In genomic region chr5:156396063-156396829, GRCh38 we compare ENCODE assay signal across 17 cellular contexts.
A peak's percentile ranks its signal among the peaks of the same experiment; 100 is the strongest.
DNase-seq lines count a peak whose midpoint lies in the region; ATAC-seq, FAIRE-seq and TF ChIP-seq lines count a peak whose summit lies in the region.
"Had no signal": no experiment of that assay in that cellular context is flagged by ENCODE, and none has a peak within 500 bp of the region (broad histone marks: within the 10 kb centered on the region; RNA-seq: fewer than 3 reads in every experiment).

No MANE protein-coding gene starts in this region.

- H3K4me1 Mint-ChIP-seq in HFFc6 (ENCODE audit: low read depth), result peaks cover 15% of the 10 kb centered on the region
- H3K4me1 Mint-ChIP-seq: activated B cell treated with CpG ODN at 0.5 μM for 24 hours; stimulated activated naive CD8-positive, alpha-beta T cell treated with anti-CD3 and anti-CD28 coated beads, Interleukin-15, amount 100 ng/mL, for 72 hours had no signal

- H3K36me3 ChIP-seq in esophagus muscularis mucosa (no peaks in the 10 kb centered on the region), HepG2 (replicated peaks in 1 of 2; ENCODE audit: control insufficient read depth in 1 of 2, insufficient read depth in 2 of 2, low read length in 2 of 2) (no peaks in the 10 kb centered on the region), smooth muscle cell (ENCODE audit: low read depth) (no peaks in the 10 kb centered on the region)

- no peak overlapping the region for H3K27ac Mint-ChIP-seq in HFFc6
- H3K27ac Mint-ChIP-seq: activated B cell treated with CpG ODN at 0.5 μM for 24 hours; stimulated activated naive CD8-positive, alpha-beta T cell treated with anti-CD3 and anti-CD28 coated beads, Interleukin-15, amount 100 ng/mL, for 72 hours had no signal

- H3K4me3 Mint-ChIP-seq in HFFc6, result no peak overlapping the region
- H3K4me3 Mint-ChIP-seq: activated B cell treated with CpG ODN at 0.5 μM for 24 hours; stimulated activated naive CD8-positive, alpha-beta T cell treated with anti-CD3 and anti-CD28 coated beads, Interleukin-15, amount 100 ng/mL, for 72 hours had no signal

- ATAC-seq in HepG2, result no peak
- ATAC-seq: stimulated activated naive CD8-positive, alpha-beta T cell treated with anti-CD3 and anti-CD28 coated beads, Interleukin-15, amount 100 ng/mL, for 72 hours had no signal

- H3K9me3 ChIP-seq in esophagus muscularis mucosa (no peaks in the 10 kb centered on the region), HepG2 (ENCODE audit: low read length) (no peaks in the 10 kb centered on the region), smooth muscle cell (replicated peaks; ENCODE audit: low read depth) (no peaks in the 10 kb centered on the region)

- in situ Hi-C loops in HepG2 (cut with HindIII; ENCODE audit: extremely low pct_ligation_motif_present, low pct_unique_long_range_greater_than_20kb), result no loop called here

- peak; percentile 16 for DNase-seq in HFFc6
- no peak for DNase-seq in esophagus muscularis mucosa (ENCODE audit: extremely low spot score)
- DNase-seq in HepG2 (ENCODE audit: low spot score), result no peak
- no peak for DNase-seq in smooth muscle cell (lab: John Stamatoyannopoulos, UW; ENCODE audit: unreplicated experiment)
- no peak for DNase-seq in NCI-H1930 (lab: John Stamatoyannopoulos, UW)
- no peak for DNase-seq in RPMI8226
- DNase-seq in NK-92 treated with Interleukin-12 subunit alpha and Interleukin-12 subunit beta, amount 100 ng/mL, for 24 hours (lab: John Stamatoyannopoulos, UW), result no peak
- no peak for DNase-seq in mucosa of gallbladder (ENCODE audit: low spot score)
- DNase-seq: activated B cell treated with CpG ODN at 0.5 μM for 24 hours; activated effector memory CD4-positive, alpha-beta T cell treated with Interleukin-2 at 50 U/mL for 16 hours; KBM-7; NCI-H1417 treated with DMSO at 0.1 percent for 48 hours; NCI-H510A; stimulated activated CD4-positive, alpha-beta T cell treated with anti-CD3 and anti-CD28 coated beads, Interleukin-12 subunit alpha, Interleukin-12 subunit beta, amount 100 ng/mL, for 4 hours; stimulated activated naive CD8-positive, alpha-beta T cell treated with anti-CD3 and anti-CD28 coated beads, Interleukin-15, amount 100 ng/mL, for 72 hours had no signal

- H3K79me2 ChIP-seq in HepG2 (ENCODE audit: insufficient read depth, low read length) (no peaks in the 10 kb centered on the region), smooth muscle cell (ENCODE audit: low read depth) (no peaks in the 10 kb centered on the region)

- POLR2A ChIA-PET in HepG2 (lab: Yijun Ruan, JAX), result no interaction called here

- H3K27ac ChIP-seq in esophagus muscularis mucosa (replicated peaks in 1 of 4) (peak overlapping the region; percentile 31 to 75 (median 58)), HepG2 (ENCODE audit: extremely low read length, insufficient read depth, low read length) (no peak overlapping the region), smooth muscle cell (ENCODE audit: low read depth) (peak overlapping the region; percentile 57)

- CTCF ChIA-PET in HepG2 (lab: Yijun Ruan, JAX; ENCODE audit: low intra/inter-chr PET ratio, low total read pairs), result no interaction called here

- H3K27me3 ChIP-seq in esophagus muscularis mucosa, result no peaks in the 10 kb centered on the region
- H3K27me3 ChIP-seq in HepG2 (ENCODE audit: control insufficient read depth in 1 of 2, insufficient read depth in 2 of 2, low read length in 2 of 2), result no peaks in the 10 kb centered on the region
- no peaks in the 10 kb centered on the region for H3K27me3 ChIP-seq in smooth muscle cell (ENCODE audit: low read depth)

- H3K36me3 Mint-ChIP-seq in HFFc6 (ENCODE audit: low read depth), result no peaks in the 10 kb centered on the region

- H3K9me3 Mint-ChIP-seq in HFFc6, result no peaks in the 10 kb centered on the region
- H3K9me3 Mint-ChIP-seq: activated B cell treated with CpG ODN at 0.5 μM for 24 hours; stimulated activated naive CD8-positive, alpha-beta T cell treated with anti-CD3 and anti-CD28 coated beads, Interleukin-15, amount 100 ng/mL, for 72 hours had no signal

- no peak overlapping the region for H3K9ac ChIP-seq in HepG2 (ENCODE audit: insufficient read depth, low read depth, low read length)
- peak overlapping the region; percentile 7 for H3K9ac ChIP-seq in smooth muscle cell (ENCODE audit: low read depth)

- no peaks in the 10 kb centered on the region; the same call in 1 of the 2 replicates for H3K27me3 Mint-ChIP-seq in HFFc6 (ENCODE audit: insufficient read depth)
- H3K27me3 Mint-ChIP-seq: activated B cell treated with CpG ODN at 0.5 μM for 24 hours; stimulated activated naive CD8-positive, alpha-beta T cell treated with anti-CD3 and anti-CD28 coated beads, Interleukin-15, amount 100 ng/mL, for 72 hours had no signal

- intact Hi-C loops in esophagus muscularis mucosa (cut with DNase I) (no loop called here), HepG2 (cut with micrococcal nuclease; ENCODE audit: unreplicated experiment) (no loop called here)

- H3K4me2 ChIP-seq in HepG2 (ENCODE audit: low read depth, low read length), result no peak overlapping the region
- peak overlapping the region; percentile 52 for H3K4me2 ChIP-seq in smooth muscle cell

- no TSS peak for BruUV-seq in HepG2 (replicated peaks; lab: Mats Ljungman, UMichigan)

- H4K20me1 ChIP-seq in HepG2 (ENCODE audit: insufficient read depth, low read length) (no peaks in the 10 kb centered on the region), smooth muscle cell (ENCODE audit: low read depth) (no peaks in the 10 kb centered on the region)

- no peak for TF ChIP-seq RAD21 in HepG2 (CRISPR knock-in tag; IDR thresholded peaks at IDR 0.05)

- 45% methylated on average over 11 of the region's 11 CpGs for WGBS in esophagus muscularis mucosa
- WGBS in HepG2 (ENCODE audit: low lambda C conversion rate), result 38% methylated on average over 9 of the region's 11 CpGs
- WGBS in smooth muscle cell (ENCODE audit: low lambda C conversion rate), result 63% methylated on average over 11 of the region's 11 CpGs

- TF ChIP-seq POLR2A in esophagus muscularis mucosa (IDR thresholded peaks at IDR 0.05; ENCODE audit: low read depth) (no peak), HepG2 (IDR thresholded peaks at IDR 0.05; ENCODE audit: insufficient read depth in 1 of 2, low read depth in 2 of 2, low read length in 2 of 2) (no peak)

- H3K4me3 ChIP-seq in esophagus muscularis mucosa (no peak overlapping the region), HepG2 (replicated peaks in 1 of 3; ENCODE audit: insufficient read depth in 1 of 3, low read depth in 2 of 3, low read length in 3 of 3) (no peak overlapping the region), smooth muscle cell (no peak overlapping the region)
- H3K4me3 ChIP-seq: coronary artery had no signal

- no peak for TF ChIP-seq EP300 in esophagus muscularis mucosa (IDR thresholded peaks at IDR 0.05)
- no peak for TF ChIP-seq EP300 in HepG2 (IDR thresholded peaks at IDR 0.05; ENCODE audit: low read depth in 2 of 2, low read length in 2 of 2)
- no peak for TF ChIP-seq EP300 in HepG2 (CRISPR knock-in tag; IDR thresholded peaks at IDR 0.05; ENCODE audit: borderline replicate concordance)

- TF ChIP-seq CTCF in HFFc6 (IDR thresholded peaks at IDR 0.05) (no peak), esophagus muscularis mucosa (IDR thresholded peaks at IDR 0.05) (no peak), HepG2 (CRISPR knock-in tag; IDR thresholded peaks at IDR 0.05) (no peak), smooth muscle cell (IDR thresholded peaks at IDR 0.05; ENCODE audit: borderline replicate concordance, insufficient read depth, poor library complexity, severe bottlenecking) (no peak)

- peaks cover 2% of the 10 kb centered on the region for H3F3A ChIP-seq in smooth muscle cell (ENCODE audit: low read depth)

- FAIRE-seq in HepG2 (lab: Jason Lieb, UNC), result no peak
- FAIRE-seq: GM12891 had no signal

- H2AFZ ChIP-seq in HepG2 (ENCODE audit: low read length) (no peak overlapping the region), smooth muscle cell (ENCODE audit: low read depth) (no peak overlapping the region)

- H3K4me1 ChIP-seq in esophagus muscularis mucosa (peaks cover 22 to 65% (median 55%) of the 10 kb centered on the region in 4 donors), HepG2 (ENCODE audit: insufficient read depth, low read length) (peaks cover 7% of the 10 kb centered on the region; the same call in 1 of the 2 replicates), smooth muscle cell (ENCODE audit: low read depth) (peaks cover 3% of the 10 kb centered on the region)

TF ChIP-seq in HepG2, 621 proteins besides CTCF, POLR2A, EP300 and RAD21:
- TF ChIP-seq MAFK (conservative IDR thresholded peaks at IDR 0.05 in 1 of 2, IDR thresholded peaks at IDR 0.05 in 1 of 2; ENCODE audit: low read length in 2 of 2) (peak in 1 of 2 experiments; percentile 53; a peak in 2 of 4 replicates), KMT2A (CRISPR knock-in tag; IDR thresholded peaks at IDR 0.05) (no peak), MAFF (IDR thresholded peaks at IDR 0.05; ENCODE audit: low read depth, low read length) (peak; percentile 47; the same call in 1 of the 2 replicates)
